12 cellular contexts compared by ENCODE assay signal in the genomic region with DNA sequence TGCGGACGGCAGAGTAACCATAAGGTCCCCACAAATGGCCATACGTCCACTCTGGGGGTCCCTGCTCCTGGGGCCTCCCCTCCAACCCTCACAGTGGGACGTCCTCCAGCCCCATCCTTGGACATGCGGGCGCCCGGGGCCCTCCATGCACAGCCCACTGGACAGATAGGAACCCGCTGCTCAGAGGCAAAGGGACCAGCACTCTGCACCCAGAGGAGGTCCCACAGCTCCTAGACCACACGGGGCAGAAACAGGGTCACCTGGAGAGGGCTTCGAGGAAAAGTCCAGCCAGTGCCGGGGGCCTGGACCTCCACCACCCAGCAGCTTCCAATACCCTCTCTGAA.
"Had no signal": no experiment of that assay in that cellular context is flagged by ENCODE, and none has a peak within 500 bp of the region (broad histone marks: within the 10 kb centered on the region; RNA-seq: fewer than 3 reads in every experiment).

No MANE protein-coding gene starts in this region.

- H3K27me3 ChIP-seq: foreskin keratinocyte, sigmoid colon, tibial artery, vagina had no signal

- H3K4me3 Mint-ChIP-seq: activated CD4-positive, alpha-beta memory T cell treated with anti-CD3 and anti-CD28 coated beads, Interleukin-2, amount 10 ng/mL, durations not matched to agents 7 days and 5 days; immature natural killer cell; mesothelial cell of epicardium; stimulated activated effector memory CD8-positive, alpha-beta T cell treated with anti-CD3 and anti-CD28 coated beads, Interleukin-12 subunit alpha, Interleukin-12 subunit beta, amount 100 ng/mL, for 72 hours had no signal

- H3K36me3 ChIP-seq: prostate gland, vagina had no signal

- H3K4me1 Mint-ChIP-seq: mesothelial cell of epicardium had no signal

- H3K27ac Mint-ChIP-seq: activated CD4-positive, alpha-beta memory T cell treated with anti-CD3 and anti-CD28 coated beads, Interleukin-2, amount 10 ng/mL, durations not matched to agents 7 days and 5 days; activated naive CD4-positive, alpha-beta T cell treated with anti-CD3 and anti-CD28 coated beads, Interleukin-2, amount 50 U/mL, for 72 hours; immature natural killer cell; mesothelial cell of epicardium; stimulated activated effector memory CD8-positive, alpha-beta T cell treated with anti-CD3 and anti-CD28 coated beads, Interleukin-12 subunit alpha, Interleukin-12 subunit beta, amount 100 ng/mL, for 72 hours had no signal

- H3K27ac ChIP-seq: foreskin keratinocyte, lower lobe of right lung, prostate gland, tibial artery, vagina had no signal

- H3K4me3 ChIP-seq: lower lobe of right lung, prostate gland, sigmoid colon, tibial artery, vagina had no signal

- H3K4me1 ChIP-seq: prostate gland had no signal

- H3K36me3 Mint-ChIP-seq: activated naive CD4-positive, alpha-beta T cell treated with anti-CD3 and anti-CD28 coated beads, Interleukin-2, amount 50 U/mL, for 72 hours; immature natural killer cell; mesothelial cell of epicardium had no signal

- H3K9me3 Mint-ChIP-seq: activated CD4-positive, alpha-beta memory T cell treated with anti-CD3 and anti-CD28 coated beads, Interleukin-2, amount 10 ng/mL, durations not matched to agents 7 days and 5 days; activated naive CD4-positive, alpha-beta T cell treated with anti-CD3 and anti-CD28 coated beads, Interleukin-2, amount 50 U/mL, for 72 hours; immature natural killer cell; mesothelial cell of epicardium; stimulated activated effector memory CD8-positive, alpha-beta T cell treated with anti-CD3 and anti-CD28 coated beads, Interleukin-12 subunit alpha, Interleukin-12 subunit beta, amount 100 ng/mL, for 72 hours had no signal

- DNase-seq: aorta, foreskin keratinocyte, lower lobe of right lung, sigmoid colon, tibial artery had no signal

- H3K9me3 ChIP-seq: lower lobe of right lung, prostate gland, sigmoid colon, tibial artery, vagina had no signal

- H3K27me3 Mint-ChIP-seq: activated CD4-positive, alpha-beta memory T cell treated with anti-CD3 and anti-CD28 coated beads, Interleukin-2, amount 10 ng/mL, durations not matched to agents 7 days and 5 days had no signal
